Comparison of ENCODE assay signal across 20 cellular contexts in the genomic region with DNA sequence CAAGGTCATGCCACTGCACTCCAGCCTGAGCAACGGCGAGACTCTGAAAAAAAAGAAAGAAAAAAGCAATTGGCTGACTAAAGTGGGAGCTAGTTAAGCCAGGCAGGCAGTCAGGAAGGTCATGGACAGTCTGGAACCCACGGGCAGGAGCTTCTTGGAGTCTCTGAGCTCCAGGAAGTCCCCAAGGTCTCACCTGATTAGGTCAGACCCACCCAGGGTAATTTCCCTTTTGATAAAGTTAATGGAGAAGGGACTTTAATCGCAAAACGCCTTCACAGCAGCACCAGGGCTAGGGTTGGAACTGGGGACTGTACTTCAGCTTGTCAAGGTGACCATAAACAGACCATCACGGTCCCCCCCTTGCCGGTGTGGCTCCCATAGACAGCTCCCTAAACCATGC. TPM values are rescaled to one million over a fixed set of nuclear protein-coding genes. Genes with fewer than 3 reads are reported as not detected.
DNase-seq lines count a peak whose midpoint lies in the region; ATAC-seq and TF ChIP-seq lines count a peak whose summit lies in the region.
"Had no signal": no experiment of that assay in that cellular context is flagged by ENCODE, and none has a peak within 500 bp of the region (broad histone marks: within the 10 kb centered on the region; RNA-seq: fewer than 3 reads in every experiment).

No MANE protein-coding gene starts in this region.

- ATAC-seq in mucosa of descending colon = peak; percentile 67
- no peak for ATAC-seq in HG03139 (IDR thresholded peaks at IDR 0.05; ENCODE audit: unreplicated experiment)
- ATAC-seq: GM12878, GM23338, HCT116 had no signal

- no peak overlapping the region for H3K4me2 ChIP-seq in mammary epithelial cell (ENCODE audit: insufficient read depth, low read depth, low read length)
- H3K4me2 ChIP-seq: GM23338 had no signal

- peak overlapping the region; percentile 79 for H2AFZ ChIP-seq in mammary epithelial cell (ENCODE audit: low read depth, low read length)
- H2AFZ ChIP-seq: GM23338 had no signal

- 90% methylated on average over 6 of the region's 7 CpGs for WGBS in mammary epithelial cell (ENCODE audit: low coverage, missing lambda C conversion rate)

- dilution Hi-C loops in mammary epithelial cell (cut with HindIII; ENCODE audit: low sequenced_read_pairs) = loop anchor here (5.0 kb wide), 1 partner anchor 57 kb away; no protein-coding TSS in a partner anchor

- POLR2A ChIA-PET in RWPE1 (lab: Yijun Ruan, JAX; ENCODE audit: low non-redundant PET) = no interaction called here

- no peak overlapping the region for H3K4me3 ChIP-seq in mammary epithelial cell (replicated peaks in 1 of 3; ENCODE audit: insufficient read depth in 1 of 3, low read depth in 2 of 3, low read length in 3 of 3)
- no peak overlapping the region for H3K4me3 ChIP-seq in mucosa of descending colon
- H3K4me3 ChIP-seq: GM12878, GM23338 had no signal

- H3K4me1 ChIP-seq in mammary epithelial cell (ENCODE audit: insufficient read depth, low read length) (no peaks in the 10 kb centered on the region), mucosa of descending colon (ENCODE audit: low read depth) (peaks cover 4% of the 10 kb centered on the region)

- H3K36me3 ChIP-seq in mammary epithelial cell (ENCODE audit: insufficient read depth, low read length) (no peaks in the 10 kb centered on the region), mucosa of descending colon (ENCODE audit: low read depth) (no peaks in the 10 kb centered on the region)

- H3K9me3 ChIP-seq in mammary epithelial cell (replicated peaks; ENCODE audit: insufficient read depth, low read length) (no peaks in the 10 kb centered on the region), mucosa of descending colon (no peaks in the 10 kb centered on the region)
- H3K9me3 ChIP-seq: BE2C had no signal

- in situ Hi-C loops in mammary epithelial cell (cut with MboI; ENCODE audit: low sequenced_read_pairs in 2 of 2) = no loop called here

- intact Hi-C loops in mammary epithelial cell (cut with micrococcal nuclease) (no loop called here), mucosa of descending colon (cut with DNase I, micrococcal nuclease) (no loop called here)

- H4K20me1 ChIP-seq in mammary epithelial cell (ENCODE audit: insufficient read depth, low read length) = no peaks in the 10 kb centered on the region

- H3K79me2 ChIP-seq in mammary epithelial cell (ENCODE audit: insufficient read depth, low read length) = no peaks in the 10 kb centered on the region

- DNase-seq in RWPE1 (ENCODE audit: low spot score) = no peak
- DNase-seq in mammary epithelial cell = no peak
- no peak for DNase-seq in mucosa of descending colon
- DNase-seq in NCI-H128 (lab: John Stamatoyannopoulos, UW; ENCODE audit: unreplicated experiment) = no peak
- no peak for DNase-seq in stimulated activated CD4-positive, alpha-beta T cell treated with anti-CD3 and anti-CD28 coated beads, Interleukin-4, amount 100 ng/mL, for 1 hour
- no peak for DNase-seq in epidermal melanocyte (ENCODE audit: insufficient read length, low spot score)
- DNase-seq: ACHN; BE2C; C1 segment of cervical spinal cord; CD4-positive, CD25-positive, alpha-beta regulatory T cell; CD8-positive, alpha-beta memory T cell; COR-L47; DMS 273 treated with DMSO at 0.1 percent for 48 hours; DMS53; DND-41; EL had no signal

- no TSS peak for BruUV-seq in mammary epithelial cell (replicated peaks; lab: Mats Ljungman, UMichigan)

- CTCF ChIA-PET in RWPE1 (lab: Yijun Ruan, JAX) = no interaction called here
- CTCF ChIA-PET in mammary epithelial cell (lab: Charles Lee; ENCODE audit: low non-redundant PET) = no interaction called here

- H3K9ac ChIP-seq in mammary epithelial cell (ENCODE audit: insufficient read depth, low read length) = no peak overlapping the region

- H3K27me3 ChIP-seq in mammary epithelial cell (ENCODE audit: insufficient read depth, low read length) = no peaks in the 10 kb centered on the region
- H3K27me3 ChIP-seq: BE2C had no signal

- TF ChIP-seq CTCF in RWPE1 (conservative IDR thresholded peaks at IDR 0.05; ENCODE audit: low read depth) (no peak), mammary epithelial cell (conservative IDR thresholded peaks at IDR 0.05 in 1 of 2, IDR thresholded peaks at IDR 0.05 in 1 of 2; ENCODE audit: extremely low read depth in 1 of 2, insufficient read depth in 1 of 2, low read depth in 1 of 2, low read length in 2 of 2) (no peak), mucosa of descending colon (IDR thresholded peaks at IDR 0.05) (no peak)

- H3K27ac ChIP-seq in RWPE1 = peak overlapping the region; percentile 64
- no peak overlapping the region for H3K27ac ChIP-seq in mammary epithelial cell (ENCODE audit: insufficient read depth, low read depth, low read length)

RNA-seq across cellular contexts. Expression of a gene that starts 6.6 kb away (rescaled TPM):
- 1 to 10 TPM; 4.7 to 4.8 TPM for total RNA-seq in mammary epithelial cell
- polyA plus RNA-seq in mammary epithelial cell = 0.59 TPM
- not detected for polyA minus RNA-seq in mammary epithelial cell
- 1 to 10 TPM; 5.4 to 7.4 (median 5.5) TPM for total RNA-seq in mucosa of descending colon
